26 cellular contexts compared by ENCODE assay signal in genomic region chr10:114053946-114054345, GRCh38. TPM values are rescaled to one million over a fixed set of nuclear protein-coding genes. Genes with fewer than 3 reads are reported as not detected.
"Had no signal": no experiment of that assay in that cellular context is flagged by ENCODE, and none has a peak within 500 bp of the region (broad histone marks: within the 10 kb centered on the region; RNA-seq: fewer than 3 reads in every experiment).

No MANE protein-coding gene starts in this region.

- H3K36me3 ChIP-seq: ascending aorta, sigmoid colon, stomach, transverse colon, uterus had no signal

- H3K27me3 ChIP-seq: ascending aorta, dorsolateral prefrontal cortex, sigmoid colon, uterus had no signal

- H3K27ac ChIP-seq: ascending aorta, dorsolateral prefrontal cortex, sigmoid colon, stomach, transverse colon, uterus had no signal

- H3K4me2 ChIP-seq: smooth muscle cell had no signal

- H3K9me3 ChIP-seq: ascending aorta, sigmoid colon, stomach, transverse colon, uterus had no signal

- H3K4me3 ChIP-seq: ascending aorta, dorsolateral prefrontal cortex, sigmoid colon, smooth muscle cell, stomach, transverse colon, uterus had no signal

- DNase-seq: activated CD4-positive, alpha-beta T cell treated with anti-CD3 and anti-CD28 coated beads for 1 hour; activated CD4-positive, alpha-beta T cell treated with anti-CD3 and anti-CD28 coated beads, Interleukin-2, amount 50 U/mL, for 1 hour; activated CD8-positive, alpha-beta T cell treated with anti-CD3 and anti-CD28 coated beads, Interleukin-2, amount 10 ng/mL, durations not matched to agents 7 days and 5 days; activated gamma-delta T cell; central memory CD4-positive, alpha-beta T cell; dorsolateral prefrontal cortex; effector memory CD8-positive, alpha-beta T cell; foreskin melanocyte; hippocampal formation; kidney glomerular epithelial cell; midbrain; natural killer cell; retina; sigmoid colon; stimulated activated CD4-positive, alpha-beta T cell treated with anti-CD3 and anti-CD28 coated beads, Interleukin-15, amount 100 ng/mL, for 24 hours; stomach; T-helper 9 cell; transverse colon; uterus had no signal

- H3K4me1 ChIP-seq: ascending aorta, transverse colon, uterus had no signal

- ATAC-seq: activated CD8-positive, alpha-beta T cell treated with anti-CD3 and anti-CD28 coated beads, Interleukin-2, amount 10 ng/mL, durations not matched to agents 7 days and 5 days; effector memory CD8-positive, alpha-beta T cell; esophagus mucosa; natural killer cell; stimulated activated memory B cell treated with anti-CD40 and anti-IgM and Interleukin-4, amounts not matched to agents 10 μg/mL and 1 μg/mL and 100 μg/mL, for 72 hours had no signal

RNA-seq across cellular contexts. Expression of gene ADRB1, which starts 10.3 kb away (rescaled TPM):
- total RNA-seq: activated T-helper 1 cell treated with anti-CD3 and anti-CD28 coated beads, Interleukin-12 subunit alpha, Interleukin-12 subunit beta, Interleukin-2, Interleukin-4 antibody, amounts not matched to agents 30 ng/mL and 10 ng/mL and 1 ng/mL, durations not matched to agents 14 hours and 24 hours and 36 hours; ascending aorta; osteoblast; progenitor cell of endocrine pancreas; smooth muscle cell had no signal
- polyA plus RNA-seq: smooth muscle cell had no signal
